In genomic region chr18:12038082-12038660, GRCh38 we compare ENCODE assay signal across 9 cellular contexts. TPM values are rescaled to one million over a fixed set of nuclear protein-coding genes. Genes with fewer than 3 reads are reported as not detected.
DNase-seq lines count a peak whose midpoint lies in the region; ATAC-seq and TF ChIP-seq lines count a peak whose summit lies in the region.
"Had no signal": no experiment of that assay in that cellular context is flagged by ENCODE, and none has a peak within 500 bp of the region (broad histone marks: within the 10 kb centered on the region; RNA-seq: fewer than 3 reads in every experiment).

No MANE protein-coding gene starts in this region.

- WGBS in ovary, 3 donors: 28 to 47% (median 37%) methylated on average over 25 to 30 of the region's 30 CpGs

- peaks cover 14% of the 10 kb centered on the region for H3K27me3 Mint-ChIP-seq in activated CD4-positive, alpha-beta T cell treated with anti-CD3 and anti-CD28 coated beads for 36 hours

- no peak for TF ChIP-seq EP300 in ovary (IDR thresholded peaks at IDR 0.05)

- CTCF ChIA-PET in activated CD4-positive, alpha-beta T cell treated with anti-CD3 and anti-CD28 coated beads for 36 hours (lab: Charles Lee): interaction anchor here (0.6 to 7.0 kb wide), 12 partner anchors 10 to 383 kb away, joined by 3 to 70 read pairs (median 5); partner anchors contain the start of gene IMPA2

- peak; percentile 13 for ATAC-seq in activated CD4-positive, alpha-beta T cell treated with anti-CD3 and anti-CD28 coated beads for 36 hours
- ATAC-seq in GM19467 (IDR thresholded peaks at IDR 0.05; ENCODE audit: unreplicated experiment): no peak

- H3K27me3 ChIP-seq in ovary: no peaks in the 10 kb centered on the region

- peak overlapping the region; percentile 57 for H3K4me3 ChIP-seq in fibroblast of pulmonary artery (replicated peaks; ENCODE audit: low read depth, low read length)
- peak overlapping the region; percentile 47 for H3K4me3 ChIP-seq in ovary

- DNase-seq in activated CD4-positive, alpha-beta T cell treated with anti-CD3 and anti-CD28 coated beads for 36 hours: peak; percentile 60
- DNase-seq in activated CD4-positive, alpha-beta T cell treated with anti-CD3 and anti-CD28 coated beads for 1 hour: no peak
- DNase-seq in activated CD4-positive, alpha-beta T cell treated with anti-CD3 and anti-CD28 coated beads, Interleukin-2, amount 50 U/mL, for 48 hours: peak; percentile 37 to 40
- DNase-seq in fibroblast of pulmonary artery (ENCODE audit: low read depth): peak; percentile 28
- peak in 4 of 5 donors; percentile 23 to 55 (median 34) for DNase-seq in ovary
- DNase-seq in KG1 (lab: John Stamatoyannopoulos, UW): no peak
- no peak for DNase-seq in NCI-H526 treated with DMSO at 0.1 percent for 48 hours (lab: John Stamatoyannopoulos, UW)

- intact Hi-C loops in activated CD4-positive, alpha-beta T cell treated with anti-CD3 and anti-CD28 coated beads for 36 hours (cut with DNase I, micrococcal nuclease): loop anchor here (2.0 to 5.0 kb wide), 4 partner anchors 43 to 129 kb away; partner anchors contain the start of genes IMPA2 (in 2 of the 2) and MPPE1 (in 1 of the 2)
- intact Hi-C loops in ovary (cut with DNase I): loop anchor here in 3 of 4 donors (5.0 to 10.0 kb wide), 4 partner anchors 41 to 306 kb away; no protein-coding TSS in a partner anchor

- no peaks in the 10 kb centered on the region for H3K9me3 ChIP-seq in ovary

- POLR2A ChIA-PET in activated CD4-positive, alpha-beta T cell treated with anti-CD3 and anti-CD28 coated beads for 36 hours (lab: Charles Lee): no interaction called here

- peaks cover 1% of the 10 kb centered on the region for H3K4me1 ChIP-seq in ovary (ENCODE audit: insufficient read depth)

- H3K9me3 Mint-ChIP-seq in activated CD4-positive, alpha-beta T cell treated with anti-CD3 and anti-CD28 coated beads for 36 hours (ENCODE audit: low read depth): no peaks in the 10 kb centered on the region
- H3K9me3 Mint-ChIP-seq: CD4-positive, CD25-positive, alpha-beta regulatory T cell had no signal

- TF ChIP-seq CTCF in fibroblast of pulmonary artery (IDR thresholded peaks at IDR 0.05; ENCODE audit: low read length, missing control alignments) (no peak), ovary (IDR thresholded peaks at IDR 0.05) (no peak)

- no peak overlapping the region for H3K4me3 Mint-ChIP-seq in activated CD4-positive, alpha-beta T cell treated with anti-CD3 and anti-CD28 coated beads for 36 hours

- no peaks in the 10 kb centered on the region for H3K36me3 Mint-ChIP-seq in activated CD4-positive, alpha-beta T cell treated with anti-CD3 and anti-CD28 coated beads for 36 hours (ENCODE audit: low read depth)
- H3K36me3 Mint-ChIP-seq: CD4-positive, CD25-positive, alpha-beta regulatory T cell had no signal

- no peak for TF ChIP-seq POLR2A in ovary (IDR thresholded peaks at IDR 0.05)

- peaks cover 12% of the 10 kb centered on the region for H3K4me1 Mint-ChIP-seq in activated CD4-positive, alpha-beta T cell treated with anti-CD3 and anti-CD28 coated beads for 36 hours

- H3K27ac Mint-ChIP-seq in activated CD4-positive, alpha-beta T cell treated with anti-CD3 and anti-CD28 coated beads for 36 hours: no peak overlapping the region
- H3K27ac Mint-ChIP-seq: CD4-positive, CD25-positive, alpha-beta regulatory T cell had no signal

- H3K27ac ChIP-seq in ovary: no peak overlapping the region

- no peaks in the 10 kb centered on the region for H3K36me3 ChIP-seq in ovary

RNA-seq across cellular contexts. Expression of gene ANKRD62, which starts 55.5 kb away (rescaled TPM):
- total RNA-seq in activated CD4-positive, alpha-beta T cell treated with anti-CD3 and anti-CD28 coated beads for 36 hours: not detected
- not detected for total RNA-seq in ovary
- not detected for polyA plus RNA-seq in ovary
- total RNA-seq: CD4-positive, CD25-positive, alpha-beta regulatory T cell had no signal
- polyA plus RNA-seq: CD4-positive, CD25-positive, alpha-beta regulatory T cell had no signal

RNA-seq across cellular contexts. Expression of gene IMPA2, which starts 56.9 kb away (rescaled TPM):
- 10 to 100 TPM; 20.8 to 23.5 TPM for total RNA-seq in activated CD4-positive, alpha-beta T cell treated with anti-CD3 and anti-CD28 coated beads for 36 hours
- total RNA-seq in ovary: 10 to 100 TPM; 16.8 to 33.5 (median 25.2) TPM
- 10 to 100 TPM; 15.4 to 21.1 TPM for polyA plus RNA-seq in ovary

Comparison
In these comparisons a context has a peak if more than half of its experiments do, and no peak if none do; other contexts are left out.
1. DNase-seq: peak in activated CD4-positive, alpha-beta T cell treated with anti-CD3 and anti-CD28 coated beads for 36 hours (single experiment), activated CD4-positive, alpha-beta T cell treated with anti-CD3 and anti-CD28 coated beads, Interleukin-2, amount 50 U/mL, for 48 hours (2 of 2), fibroblast of pulmonary artery (single experiment) and ovary (4 of 5); none in activated CD4-positive, alpha-beta T cell treated with anti-CD3 and anti-CD28 coated beads for 1 hour (single experiment), KG1 (single experiment) and NCI-H526 treated with DMSO at 0.1 percent for 48 hours (single experiment).